1 cellular context compared by ENCODE assay signal in genomic region chr3:53199834-53200233, GRCh38.
TF ChIP-seq lines count a peak whose summit lies in the region.

No MANE protein-coding gene starts in this region.

TF ChIP-seq in SK-N-SH treated with all-trans-retinoic acid at 6 μM for 48 hours, 23 proteins besides CTCF, POLR2A, EP300 and RAD21:
- TF ChIP-seq TCF4 (CRISPR knock-in tag; IDR thresholded peaks at IDR 0.05; ENCODE audit: borderline replicate concordance) (no peak), CSDC2 (CRISPR knock-in tag; IDR thresholded peaks at IDR 0.05) (no peak), ZNF8 (CRISPR knock-in tag; IDR thresholded peaks at IDR 0.05) (no peak), ZFP30 (CRISPR knock-in tag; IDR thresholded peaks at IDR 0.05) (no peak), OSR1 (CRISPR knock-in tag; IDR thresholded peaks at IDR 0.05) (no peak), GLIS3 (CRISPR knock-in tag; IDR thresholded peaks at IDR 0.05) (no peak), ZNF565 (CRISPR knock-in tag; conservative IDR thresholded peaks at IDR 0.05; ENCODE audit: low read depth) (no peak), PATZ1 (CRISPR knock-in tag; IDR thresholded peaks at IDR 0.05; ENCODE audit: borderline replicate concordance) (no peak), CREB5 (CRISPR knock-in tag; IDR thresholded peaks at IDR 0.05; ENCODE audit: low read depth) (no peak), POU6F1 (CRISPR knock-in tag; IDR thresholded peaks at IDR 0.05; ENCODE audit: borderline replicate concordance, low read depth) (no peak), ARNTL (CRISPR knock-in tag; IDR thresholded peaks at IDR 0.05; ENCODE audit: borderline replicate concordance, low read depth) (no peak), TOX (CRISPR knock-in tag; IDR thresholded peaks at IDR 0.05; ENCODE audit: borderline replicate concordance) (no peak), ZFP3 (CRISPR knock-in tag; IDR thresholded peaks at IDR 0.05) (no peak)
TF ChIP-seq in SK-N-SH treated with all-trans-retinoic acid at 6 μM for 48 hours: peak in this region for 0.
